Comparison of ENCODE assay signal across 8 cellular contexts in the genomic region with DNA sequence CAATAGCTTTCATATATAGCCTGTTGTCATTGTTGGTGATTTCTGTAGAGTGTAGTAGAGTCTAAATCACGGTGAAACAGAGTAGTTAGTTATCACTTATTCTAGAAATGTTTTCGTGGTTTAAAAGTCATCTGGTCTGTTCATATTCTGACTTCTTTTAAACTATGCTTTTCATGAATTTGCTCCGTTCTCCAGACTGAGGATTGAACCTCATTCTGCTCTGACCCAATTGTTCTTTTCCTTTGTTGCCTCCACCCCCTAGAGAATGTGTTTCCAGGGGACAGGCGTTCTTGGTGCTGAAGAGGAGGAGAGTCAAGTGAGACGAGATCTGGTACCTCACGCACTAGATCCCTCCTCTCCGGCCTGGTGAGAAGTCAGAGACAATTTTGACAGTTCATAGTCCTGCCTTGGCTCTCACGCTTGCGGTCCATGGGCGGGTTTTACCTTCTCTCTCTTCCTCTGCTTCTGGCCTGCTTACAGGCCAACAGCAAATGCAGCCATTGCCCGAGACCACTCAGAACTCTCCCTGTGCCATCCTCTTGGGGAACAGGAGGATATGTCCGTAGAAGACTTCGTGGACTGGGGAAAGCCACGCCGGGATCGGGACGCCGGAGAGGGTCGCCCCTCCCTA. TPM values are rescaled to one million over a fixed set of nuclear protein-coding genes. Genes with fewer than 3 reads are reported as not detected.
DNase-seq lines count a peak whose midpoint lies in the region; ATAC-seq and TF ChIP-seq lines count a peak whose summit lies in the region.

No MANE protein-coding gene starts in this region.

- H3K27me3 ChIP-seq in Loucy (ENCODE audit: insufficient read depth, low read length, poor library complexity, severe bottlenecking), result no peaks in the 10 kb centered on the region

- peak overlapping the region; percentile 98 for H3K27ac Mint-ChIP-seq in activated T-cell treated with anti-CD3 and anti-CD28 coated beads, Interleukin-2, amount 50 U/mL, for 24 hours
- H3K27ac Mint-ChIP-seq in stimulated activated memory B cell treated with anti-CD40 and anti-IgM and Interleukin-4, amounts not matched to agents 10 μg/mL and 1 μg/mL and 100 μg/mL, for 72 hours, result peak overlapping the region; percentile 94

- no peak for DNase-seq in activated T-cell treated with anti-CD3 and anti-CD28 coated beads, Interleukin-2, amount 50 U/mL, for 24 hours
- no peak for DNase-seq in activated T-cell treated with anti-CD3 and anti-CD28 coated beads, Interleukin-2, amount 50 U/mL, for 48 hours
- DNase-seq in HCEC 1CT (peak; percentile 82), SK-MEL-5 (ENCODE audit: low read depth, low spot score) (peak; percentile 70), brain pericyte (ENCODE audit: low read depth, low spot score) (peak; percentile 68), inferior parietal cortex (ENCODE audit: extremely low spot score) (peak; percentile 87)

- peaks cover 40% of the 10 kb centered on the region for H4K20me1 ChIP-seq in Loucy (ENCODE audit: insufficient read depth, low read length, poor library complexity, severe bottlenecking)

- no peaks in the 10 kb centered on the region for H3F3A ChIP-seq in Loucy (ENCODE audit: low read depth)

- H3K9ac ChIP-seq in Loucy (ENCODE audit: low read depth, low read length, poor library complexity, severe bottlenecking), result peak overlapping the region; percentile 84

- H3K9me3 Mint-ChIP-seq in activated T-cell treated with anti-CD3 and anti-CD28 coated beads, Interleukin-2, amount 50 U/mL, for 24 hours, result no peaks in the 10 kb centered on the region
- no peaks in the 10 kb centered on the region for H3K9me3 Mint-ChIP-seq in stimulated activated memory B cell treated with anti-CD40 and anti-IgM and Interleukin-4, amounts not matched to agents 10 μg/mL and 1 μg/mL and 100 μg/mL, for 72 hours

- H3K4me1 ChIP-seq in Loucy (ENCODE audit: insufficient read depth, low read length, poor library complexity, severe bottlenecking), result peaks cover 31% of the 10 kb centered on the region

- peaks cover 65% of the 10 kb centered on the region for H3K79me2 ChIP-seq in Loucy (ENCODE audit: insufficient read depth, low read length)

- H3K27me3 Mint-ChIP-seq in activated T-cell treated with anti-CD3 and anti-CD28 coated beads, Interleukin-2, amount 50 U/mL, for 24 hours, result no peaks in the 10 kb centered on the region
- H3K27me3 Mint-ChIP-seq in stimulated activated memory B cell treated with anti-CD40 and anti-IgM and Interleukin-4, amounts not matched to agents 10 μg/mL and 1 μg/mL and 100 μg/mL, for 72 hours, result no peaks in the 10 kb centered on the region

- peak overlapping the region; percentile 83 for H3K4me2 ChIP-seq in Loucy (ENCODE audit: low read depth, low read length, poor library complexity, severe bottlenecking)

- H3K4me3 Mint-ChIP-seq in activated T-cell treated with anti-CD3 and anti-CD28 coated beads, Interleukin-2, amount 50 U/mL, for 24 hours, result peak overlapping the region; percentile 89
- peak overlapping the region; percentile 81 for H3K4me3 Mint-ChIP-seq in stimulated activated memory B cell treated with anti-CD40 and anti-IgM and Interleukin-4, amounts not matched to agents 10 μg/mL and 1 μg/mL and 100 μg/mL, for 72 hours

- peak; percentile 85 for ATAC-seq in stimulated activated memory B cell treated with anti-CD40 and anti-IgM and Interleukin-4, amounts not matched to agents 10 μg/mL and 1 μg/mL and 100 μg/mL, for 72 hours

- in situ Hi-C loops in SK-MEL-5 (cut with HindIII; ENCODE audit: low pct_unique_long_range_greater_than_20kb, low sequenced_read_pairs), result no loop called here

- peaks cover 48% of the 10 kb centered on the region for H3K4me1 Mint-ChIP-seq in activated T-cell treated with anti-CD3 and anti-CD28 coated beads, Interleukin-2, amount 50 U/mL, for 24 hours (ENCODE audit: low read depth)
- H3K4me1 Mint-ChIP-seq in stimulated activated memory B cell treated with anti-CD40 and anti-IgM and Interleukin-4, amounts not matched to agents 10 μg/mL and 1 μg/mL and 100 μg/mL, for 72 hours, result peaks cover 38% of the 10 kb centered on the region

- H3K4me3 ChIP-seq in Loucy (ENCODE audit: low read length, poor library complexity, severe bottlenecking), result peak overlapping the region; percentile 84

- peak overlapping the region; percentile 96 for H2AFZ ChIP-seq in Loucy (ENCODE audit: low read length)

- no peaks in the 10 kb centered on the region for H3K9me2 ChIP-seq in Loucy (replicated peaks; ENCODE audit: low read depth, low read length)

- no peaks in the 10 kb centered on the region for H3K9me3 ChIP-seq in Loucy (ENCODE audit: insufficient read depth, low read depth, low read length)

- H3K36me3 ChIP-seq in Loucy (ENCODE audit: insufficient read depth, low read length), result no peaks in the 10 kb centered on the region

- no peak for TF ChIP-seq CTCF in Loucy (conservative IDR thresholded peaks at IDR 0.05; ENCODE audit: low read length)

- H3K36me3 Mint-ChIP-seq in activated T-cell treated with anti-CD3 and anti-CD28 coated beads, Interleukin-2, amount 50 U/mL, for 24 hours (ENCODE audit: low read depth), result peaks cover 38% of the 10 kb centered on the region
- H3K36me3 Mint-ChIP-seq in stimulated activated memory B cell treated with anti-CD40 and anti-IgM and Interleukin-4, amounts not matched to agents 10 μg/mL and 1 μg/mL and 100 μg/mL, for 72 hours, result peaks cover 5% of the 10 kb centered on the region

RNA-seq across cellular contexts. Expression of gene ZNF292, which starts 0.6 kb away (rescaled TPM):
- total RNA-seq in SK-MEL-5 (2014; rRNA removed; shearing (Covaris generic)), result 9.7 and 10.1 TPM in 2 replicates
- polyA plus RNA-seq in SK-MEL-5 (2015; cell fraction: cytosol; rRNA removed), result 2.4 and 3.6 TPM in 2 replicates
- 13.3 and 14.9 TPM in 2 replicates for polyA plus RNA-seq in SK-MEL-5 (2015; cell fraction: nucleus; rRNA removed)

RNA-seq across cellular contexts. Expression of gene CGA, which starts 59.9 kb away (rescaled TPM):
- 0.55 TPM in 1 of 2 replicates, not detected in the other for total RNA-seq in SK-MEL-5 (2014; rRNA removed; shearing (Covaris generic))
- polyA plus RNA-seq in SK-MEL-5 (2015; cell fraction: cytosol; rRNA removed), result 1.1 TPM in 1 of 2 replicates, not detected in the other
- not detected in 2 replicates for polyA plus RNA-seq in SK-MEL-5 (2015; cell fraction: nucleus; rRNA removed)

Comparison
In these comparisons a context has a peak if more than half of its experiments do, and no peak if none do; other contexts are left out.
1. DNase-seq: peak in HCEC 1CT (single experiment), SK-MEL-5 (single experiment), brain pericyte (single experiment) and inferior parietal cortex (single experiment); none in activated T-cell treated with anti-CD3 and anti-CD28 coated beads, Interleukin-2, amount 50 U/mL, for 24 hours (single experiment) and activated T-cell treated with anti-CD3 and anti-CD28 coated beads, Interleukin-2, amount 50 U/mL, for 48 hours (0 of 2).